Comparison of ENCODE assay signal across 23 cellular contexts in genomic region chr5:55188656-55189380, GRCh38. TPM values are rescaled to one million over a fixed set of nuclear protein-coding genes. Genes with fewer than 3 reads are reported as not detected.
DNase-seq lines count a peak whose midpoint lies in the region; ATAC-seq and TF ChIP-seq lines count a peak whose summit lies in the region.
"Had no signal": no experiment of that assay in that cellular context is flagged by ENCODE, and none has a peak within 500 bp of the region (broad histone marks: within the 10 kb centered on the region; RNA-seq: fewer than 3 reads in every experiment).

No MANE protein-coding gene starts in this region.

- no TSS peak for BruUV-seq in PC-3 (replicated peaks; lab: Mats Ljungman, UMichigan)

- H3K9me2 ChIP-seq in PC-3 (replicated peaks; ENCODE audit: low read length): no peaks in the 10 kb centered on the region

- DNase-seq in COLO668 (lab: John Stamatoyannopoulos, UW; ENCODE audit: unreplicated experiment) (peak; percentile 7), NCI-H2081 (lab: John Stamatoyannopoulos, UW) (peak; percentile 35 to 83), PC-3 (peak; percentile 45), dedifferentiated amniotic fluid mesenchymal stem cell (ENCODE audit: extremely low spot score) (no peak), GM19240 (ENCODE audit: insufficient read length, low spot score) (no peak)
- DNase-seq: aorta; CD4-positive, alpha-beta memory T cell; DMS79 treated with DMSO at 0.1 percent for 48 hours; foreskin keratinocyte; GOT3; left ventricle myocardium superior; psoas muscle; stimulated activated naive CD4-positive, alpha-beta T cell treated with Interleukin-2 at 50 U/mL for 16 hours; SW 1271; thyroid gland had no signal

- H3F3A ChIP-seq in PC-3 (ENCODE audit: low read length, unreplicated experiment): no peaks in the 10 kb centered on the region

- H3K4me2 ChIP-seq in PC-3 (ENCODE audit: low read length): peak overlapping the region; percentile 27
- H3K4me2 ChIP-seq: hepatocyte, KMS-11 had no signal

- no peaks in the 10 kb centered on the region for H4K20me1 ChIP-seq in PC-3 (ENCODE audit: low read length)

- POLR2A ChIA-PET in HEK293 (lab: Yijun Ruan, JAX) (interaction anchor here (1.0 to 1.2 kb wide), 2 partner anchors 12 to 37 kb away, joined by 3 to 4 read pairs; no protein-coding TSS in a partner anchor), PC-3 (lab: Charles Lee; ENCODE audit: unreplicated experiment) (no interaction called here)

- TF ChIP-seq CTCF in HEK293 (tag by site-specific recombination; IDR thresholded peaks at IDR 0.05) (no peak), PC-3 (conservative IDR thresholded peaks at IDR 0.05; ENCODE audit: low read depth, low read length) (no peak)

- no peak overlapping the region for H2AFZ ChIP-seq in PC-3 (ENCODE audit: low read length)
- H2AFZ ChIP-seq: hepatocyte had no signal

- H3K4me1 ChIP-seq in HEK293 (ENCODE audit: control insufficient read depth, insufficient read depth, low read length) (peaks cover 10% of the 10 kb centered on the region), PC-3 (ENCODE audit: insufficient read depth, low read length) (peaks cover 13% of the 10 kb centered on the region)
- H3K4me1 ChIP-seq: foreskin keratinocyte, psoas muscle, thyroid gland had no signal

- CTCF ChIA-PET in HEK293 (lab: Yijun Ruan, JAX) (interaction anchor here (3.8 kb wide), 1 partner anchor 12 kb away, joined by 29 read pairs; no protein-coding TSS in a partner anchor), PC-3 (lab: Charles Lee) (interaction anchor here (0.5 to 1.0 kb wide), 3 partner anchors 17 to 71 kb away, joined by 3 to 6 read pairs (median 3); no protein-coding TSS in a partner anchor)

- H3K4me3 ChIP-seq in HEK293 (ENCODE audit: low read depth, low read length): no peak overlapping the region
- no peak overlapping the region for H3K4me3 ChIP-seq in PC-3 (ENCODE audit: low read length)
- H3K4me3 ChIP-seq: hepatocyte, psoas muscle, skin epidermis, thyroid gland had no signal

- H3K79me2 ChIP-seq in PC-3 (ENCODE audit: low read length): no peaks in the 10 kb centered on the region
- H3K79me2 ChIP-seq: hepatocyte had no signal

- H3K9me3 ChIP-seq in HEK293 (ENCODE audit: control insufficient read depth, insufficient read depth, low read depth, low read length) (no peaks in the 10 kb centered on the region), PC-3 (ENCODE audit: low read length) (no peaks in the 10 kb centered on the region)
- H3K9me3 ChIP-seq: psoas muscle, thyroid gland had no signal

- intact Hi-C loops in PC-3 (cut with micrococcal nuclease): loop anchor here (2.0 to 5.0 kb wide), 2 partner anchors 44 to 118 kb away; partner anchors contain the start of genes CCNO, DHX29 and MTREX

- no peaks in the 10 kb centered on the region for H3K27me3 ChIP-seq in PC-3 (ENCODE audit: low read length)
- H3K27me3 ChIP-seq: thyroid gland had no signal

- H3K27ac ChIP-seq in HEK293 (ENCODE audit: extremely low read depth, low read depth, low read length) (no peak overlapping the region), PC-3 (ENCODE audit: low read length) (no peak overlapping the region)
- H3K27ac ChIP-seq: foreskin keratinocyte, hepatocyte, KMS-11, psoas muscle, RWPE1, skin epidermis, thyroid gland had no signal

- peak; percentile 93 for ATAC-seq in PC-3
- ATAC-seq in HG02938 (IDR thresholded peaks at IDR 0.05; ENCODE audit: unreplicated experiment): no peak
- ATAC-seq: foreskin keratinocyte, left ventricle myocardium superior, psoas muscle had no signal

- H3K9ac ChIP-seq in PC-3 (ENCODE audit: low read length): no peak overlapping the region
- H3K9ac ChIP-seq: KMS-11 had no signal

- H3K36me3 ChIP-seq in HEK293 (ENCODE audit: control insufficient read depth in 2 of 2, insufficient read depth in 1 of 2, low read length in 2 of 2) (no peaks in the 10 kb centered on the region), PC-3 (ENCODE audit: low read depth, low read length) (no peaks in the 10 kb centered on the region)
- H3K36me3 ChIP-seq: thyroid gland had no signal

TF ChIP-seq in HEK293, 187 proteins besides CTCF, POLR2A, EP300 and RAD21:
- TF ChIP-seq BCL11A (tag by site-specific recombination; IDR thresholded peaks at IDR 0.05; ENCODE audit: low read depth) (peak; percentile 59; the same call in 1 of the 2 replicates), ZSCAN30 (tag by site-specific recombination; IDR thresholded peaks at IDR 0.05) (peak; percentile 40; the same call in 1 of the 2 replicates), HOXA7 (CRISPR knock-in tag; IDR thresholded peaks at IDR 0.05; ENCODE audit: borderline replicate concordance) (no peak), ZBTB17 (tag by site-specific recombination; IDR thresholded peaks at IDR 0.05) (0 out of 2 replicates have a peak, but pooled peaks have one; percentile 31), ZNF24 (tag by site-specific recombination; IDR thresholded peaks at IDR 0.05) (peak; percentile 44; the same call in 1 of the 2 replicates), ZNF677 (tag by site-specific recombination; IDR thresholded peaks at IDR 0.05) (no peak), WT1 (tag by site-specific recombination; IDR thresholded peaks at IDR 0.05) (peak; percentile 55; the same call in 1 of the 2 replicates), PRDM6 (tag by site-specific recombination; IDR thresholded peaks at IDR 0.05) (peak; percentile 94), OVOL3 (tag by site-specific recombination; IDR thresholded peaks at IDR 0.05) (peak; percentile 64; the same call in 1 of the 2 replicates), SCRT2 (tag by site-specific recombination; IDR thresholded peaks at IDR 0.05) (no peak), FEZF1 (tag by site-specific recombination; IDR thresholded peaks at IDR 0.05) (peak; percentile 75), OSR2 (tag by site-specific recombination; IDR thresholded peaks at IDR 0.05) (peak; percentile 93), ZNF843 (tag by site-specific recombination; IDR thresholded peaks at IDR 0.05) (peak; percentile 60), ZNF223 (tag by site-specific recombination; IDR thresholded peaks at IDR 0.05) (no peak), ZNF121 (tag by site-specific recombination; IDR thresholded peaks at IDR 0.05) (no peak), GLI4 (tag by site-specific recombination; IDR thresholded peaks at IDR 0.05) (no peak), BCL6B (tag by site-specific recombination; IDR thresholded peaks at IDR 0.05) (peak; percentile 58; the same call in 1 of the 2 replicates), GLI2 (tag by site-specific recombination; IDR thresholded peaks at IDR 0.05; ENCODE audit: borderline replicate concordance, low read depth) (peak; percentile 83), ZNF10 (tag by site-specific recombination; IDR thresholded peaks at IDR 0.05) (no peak), HIC1 (tag by site-specific recombination; IDR thresholded peaks at IDR 0.05) (peak; percentile 28; the same call in 1 of the 2 replicates), ZNF585B (tag by site-specific recombination; IDR thresholded peaks at IDR 0.05) (no peak), ZNF629 (tag by site-specific recombination; IDR thresholded peaks at IDR 0.05) (0 out of 2 replicates have a peak, but pooled peaks have one; percentile 9), ZNF792 (tag by site-specific recombination; IDR thresholded peaks at IDR 0.05) (no peak), ZBTB7A (tag by site-specific recombination; IDR thresholded peaks at IDR 0.05; ENCODE audit: low read depth) (no peak)

RNA-seq across cellular contexts. Expression of gene CDC20B, which starts 15.8 kb away (rescaled TPM):
- not detected in 2 replicates for total RNA-seq in PC-3 (2014; rRNA removed)
- total RNA-seq: aorta; CD4-positive, alpha-beta memory T cell; epithelial cell of proximal tubule; foreskin keratinocyte; left ventricle myocardium superior; neural crest cell; psoas muscle; thyroid gland had no signal

RNA-seq across cellular contexts. Expression of gene GPX8, which starts 28.8 kb away (rescaled TPM):
- 13.0 and 18.3 TPM in 2 replicates for total RNA-seq in PC-3 (2014; rRNA removed)
- total RNA-seq: CD4-positive, alpha-beta memory T cell had no signal

RNA-seq across cellular contexts. Expression of gene MCIDAS, which starts 38.3 kb away (rescaled TPM):
- total RNA-seq in PC-3 (2014; rRNA removed): 1.6 and 3.3 TPM in 2 replicates
- total RNA-seq: CD4-positive, alpha-beta memory T cell; foreskin keratinocyte; hepatocyte; left ventricle myocardium superior; neural crest cell; psoas muscle had no signal

RNA-seq across cellular contexts. Expression of gene CCNO, which starts 44.6 kb away (rescaled TPM):
- 3.4 and 5.3 TPM in 2 replicates for total RNA-seq in PC-3 (2014; rRNA removed)
- total RNA-seq: CD4-positive, alpha-beta memory T cell; left ventricle myocardium superior; psoas muscle had no signal

Comparison
In these comparisons a context has a peak if more than half of its experiments do, and no peak if none do; other contexts are left out.
1. DNase-seq: peak in COLO668 (single experiment), NCI-H2081 (2 of 2) and PC-3 (single experiment); none in dedifferentiated amniotic fluid mesenchymal stem cell (single experiment) and GM19240 (single experiment).